19 cellular contexts compared by ENCODE assay signal in genomic region chr7:28960071-28960840, GRCh38. TPM values are rescaled to one million over a fixed set of nuclear protein-coding genes. Genes with fewer than 3 reads are reported as not detected.
DNase-seq lines count a peak whose midpoint lies in the region; ATAC-seq, FAIRE-seq and TF ChIP-seq lines count a peak whose summit lies in the region.
"Had no signal": no experiment of that assay in that cellular context is flagged by ENCODE, and none has a peak within 500 bp of the region (broad histone marks: within the 10 kb centered on the region; RNA-seq: fewer than 3 reads in every experiment).

No MANE protein-coding gene starts in this region.

- H3K36me3 ChIP-seq in HCT116 (ENCODE audit: control insufficient read depth in 1 of 2, insufficient read depth in 2 of 2, low read length in 2 of 2), result no peaks in the 10 kb centered on the region
- H3K36me3 ChIP-seq in H1 (ENCODE audit: control insufficient read depth in 2 of 4, insufficient read depth in 4 of 4, low read length in 3 of 4), result no peaks in the 10 kb centered on the region
- no peaks in the 10 kb centered on the region for H3K36me3 ChIP-seq in suprapubic skin

- FAIRE-seq in H1 (lab: Jason Lieb, UNC), result no peak
- FAIRE-seq: A549, G401.6, GM19239 had no signal

- H3K18ac ChIP-seq in H1 (ENCODE audit: extremely low read depth, low read length), result no peak overlapping the region

- H4K8ac ChIP-seq in H1 (ENCODE audit: extremely low read depth, insufficient read depth, low read length), result no peak overlapping the region

- H3K27ac ChIP-seq in HCT116 (ENCODE audit: low read depth, low read length) (no peak overlapping the region), H1 (ENCODE audit: low read depth, low read length) (no peak overlapping the region), suprapubic skin (peak overlapping the region; percentile 4)
- H3K27ac ChIP-seq: A549, SJSA1 had no signal

- H2BK5ac ChIP-seq in H1 (ENCODE audit: low read depth, low read length), result no peak overlapping the region

- H3K9me2 ChIP-seq in HCT116 (ENCODE audit: insufficient read depth), result no peaks in the 10 kb centered on the region

- H2BK20ac ChIP-seq in H1 (ENCODE audit: low read length), result no peak overlapping the region

- no peaks in the 10 kb centered on the region for H3K79me2 ChIP-seq in HCT116 (ENCODE audit: insufficient read depth, low read length)
- H3K79me2 ChIP-seq in H1 (ENCODE audit: control insufficient read depth in 1 of 2, insufficient read depth in 2 of 2, low read length in 2 of 2), result no peaks in the 10 kb centered on the region

- POLR2A ChIA-PET in HCT116 (lab: Charles Lee), result no interaction called here
- POLR2A ChIA-PET in H1 (lab: Charles Lee; ENCODE audit: partially characterized antibody), result interaction anchor here (1.4 to 1.5 kb wide), 2 partner anchors 10 to 34 kb away, joined by 3 to 5 read pairs; no protein-coding TSS in a partner anchor

- H3K4me1 Mint-ChIP-seq in progenitor cell of endocrine pancreas (ENCODE audit: low read depth), result peaks cover 4% of the 10 kb centered on the region

- no peak overlapping the region for H3K56ac ChIP-seq in H1 (replicated peaks; ENCODE audit: insufficient read length, low read depth, low read length)

- intact Hi-C loops in HCT116 (cut with micrococcal nuclease), result no loop called here

- peaks cover 47% of the 10 kb centered on the region for H3K27me3 Mint-ChIP-seq in progenitor cell of endocrine pancreas

- ATAC-seq in HCT116 (0 out of 2 replicates have a peak, but pooled peaks have one; percentile 27), HG03280 (IDR thresholded peaks at IDR 0.05; ENCODE audit: unreplicated experiment) (no peak)
- ATAC-seq: A549 had no signal

- H3K79me1 ChIP-seq in H1 (ENCODE audit: low read depth, low read length), result no peaks in the 10 kb centered on the region

- TF ChIP-seq POLR2A in HCT116 (IDR thresholded peaks at IDR 0.05; ENCODE audit: borderline replicate concordance, extremely low read depth, insufficient read depth, insufficient read length), result no peak
- TF ChIP-seq POLR2A in H1 (IDR thresholded peaks at IDR 0.05; ENCODE audit: control extremely low read depth in 1 of 2, low read depth in 2 of 2, low read length in 2 of 2), result no peak
- no peak for TF ChIP-seq POLR2A in suprapubic skin (IDR thresholded peaks at IDR 0.05)

- H3K4me2 ChIP-seq in HCT116 (ENCODE audit: low read length) (no peak overlapping the region), H1 (ENCODE audit: insufficient read depth in 1 of 2, low read depth in 2 of 2, low read length in 2 of 2) (no peak overlapping the region)
- H3K4me2 ChIP-seq: A549 had no signal

- H3K14ac ChIP-seq in H1 (ENCODE audit: insufficient read length), result no peak overlapping the region

- TF ChIP-seq RAD21 in HCT116 (IDR thresholded peaks at IDR 0.05; ENCODE audit: low read depth) (no peak), H1 (IDR thresholded peaks at IDR 0.05 in 1 of 2, conservative IDR thresholded peaks at IDR 0.05 in 1 of 2; ENCODE audit: low read depth in 2 of 2, low read length in 2 of 2) (no peak)

- TF ChIP-seq EP300 in H1 (IDR thresholded peaks at IDR 0.05; ENCODE audit: borderline replicate concordance in 1 of 2, low read depth in 2 of 2, low read length in 2 of 2) (no peak), suprapubic skin (IDR thresholded peaks at IDR 0.05) (no peak)

- H2BK15ac ChIP-seq in H1 (ENCODE audit: low read length), result peak overlapping the region; percentile 61; the same call in 1 of the 2 replicates

- H3K4me3 Mint-ChIP-seq in progenitor cell of endocrine pancreas (ENCODE audit: low read depth), result no peak overlapping the region

- RAD21 ChIA-PET in HCT116 (lab: Charles Lee; ENCODE audit: low non-redundant PET in 1 of 2, low total read pairs in 2 of 2, uncharacterized antibody in 2 of 2, unreplicated experiment in 2 of 2), result no interaction called here

- DNase-seq in SIG-M5 treated with dmso at 0.1 percent for 504 hours (lab: John Stamatoyannopoulos, UW; ENCODE audit: unreplicated experiment) (peak; percentile 26), SIG-M5 (lab: John Stamatoyannopoulos, UW) (no peak), HCT116 (ENCODE audit: low read depth, low spot score) (no peak), H1 (ENCODE audit: low read depth in 1 of 2, low spot score in 2 of 2) (no peak), suprapubic skin (ENCODE audit: low spot score in 2 of 2) (no peak), progenitor cell of endocrine pancreas (ENCODE audit: low spot score, unreplicated experiment) (no peak), NCI-H82 (lab: John Stamatoyannopoulos, UW) (no peak)
- DNase-seq: COR-L47, Karpas-422, NCI-H1417 treated with DMSO at 0.1 percent for 48 hours, NCI-H2081 treated with DMSO at 0.1 percent for 48 hours, NCI-H345, SW 1271 had no signal

- H3K27ac Mint-ChIP-seq in progenitor cell of endocrine pancreas, result no peak overlapping the region
- H3K27ac Mint-ChIP-seq: CD14-positive monocyte had no signal

- H2BK120ac ChIP-seq in H1 (replicated peaks; ENCODE audit: low read depth, low read length), result no peak overlapping the region

- H2BK12ac ChIP-seq in H1 (ENCODE audit: low read depth, low read length), result 0 out of 2 replicates have a peak overlapping the region, but pooled peaks have one; percentile 6

- H4K20me1 ChIP-seq in HCT116 (ENCODE audit: insufficient read depth), result no peaks in the 10 kb centered on the region
- peaks cover 0 to 3% of the 10 kb centered on the region in 2 experiments for H4K20me1 ChIP-seq in H1 (replicated peaks in 1 of 2; ENCODE audit: control insufficient read depth in 1 of 2, insufficient read depth in 2 of 2, low read length in 2 of 2)

- no peak overlapping the region for H4K91ac ChIP-seq in H1 (replicated peaks; ENCODE audit: insufficient read length, low read length)

- TF ChIP-seq CTCF in HCT116 (IDR thresholded peaks at IDR 0.05 in 2 of 3, conservative IDR thresholded peaks at IDR 0.05 in 1 of 3; ENCODE audit: borderline replicate concordance in 1 of 3, insufficient read depth in 1 of 3, low read depth in 2 of 3, low read length in 2 of 3) (no peak), H1 (IDR thresholded peaks at IDR 0.05; ENCODE audit: control extremely low read depth in 1 of 3, insufficient read depth in 1 of 3, low read depth in 1 of 3, low read length in 3 of 3) (no peak), suprapubic skin (IDR thresholded peaks at IDR 0.05) (no peak), progenitor cell of endocrine pancreas (IDR thresholded peaks at IDR 0.05; ENCODE audit: unreplicated experiment) (no peak)

- H3K9ac ChIP-seq in HCT116 (ENCODE audit: low read length), result no peak overlapping the region
- no peak overlapping the region for H3K9ac ChIP-seq in H1 (replicated peaks in 1 of 4; ENCODE audit: extremely low read depth in 1 of 4, low read depth in 3 of 4, low read length in 3 of 4)

- H3K4me1 ChIP-seq in HCT116 (ENCODE audit: control insufficient read depth in 1 of 2, insufficient read depth in 2 of 2, low read length in 2 of 2) (no peaks in the 10 kb centered on the region), H1 (replicated peaks in 1 of 4; ENCODE audit: control insufficient read depth in 3 of 4, insufficient read depth in 4 of 4, low read length in 3 of 4) (peaks cover 6 to 25% (median 21%) of the 10 kb centered on the region in 4 experiments), suprapubic skin (peaks cover 39% of the 10 kb centered on the region)

- peaks cover 27% of the 10 kb centered on the region for H3K23me2 ChIP-seq in H1 (ENCODE audit: low read depth, low read length)

- H3K9me3 Mint-ChIP-seq in progenitor cell of endocrine pancreas (ENCODE audit: low read depth), result no peaks in the 10 kb centered on the region

- H3K9me3 ChIP-seq in HCT116 (ENCODE audit: control insufficient read depth in 1 of 2, insufficient read depth in 1 of 2, low read depth in 1 of 2, low read length in 2 of 2) (no peaks in the 10 kb centered on the region), H1 (ENCODE audit: insufficient read depth in 2 of 2, low read depth in 1 of 2, low read length in 1 of 2) (no peaks in the 10 kb centered on the region), suprapubic skin (no peaks in the 10 kb centered on the region)
- H3K9me3 ChIP-seq: A549 had no signal

- H3K27me3 ChIP-seq in HCT116 (ENCODE audit: insufficient read depth, low read length) (no peaks in the 10 kb centered on the region; the same call in 1 of the 2 replicates), H1 (replicated peaks in 1 of 4; ENCODE audit: control insufficient read depth in 3 of 4, extremely low read depth in 1 of 4, insufficient read depth in 3 of 4, low read length in 3 of 4) (peaks cover 11 to 45% (median 36%) of the 10 kb centered on the region in 4 experiments), suprapubic skin (peaks cover 13% of the 10 kb centered on the region)

- CTCF ChIA-PET in HCT116 (lab: Charles Lee) (interaction anchor here (1.2 kb wide), 1 partner anchor 33 kb away, joined by 3 read pairs; no protein-coding TSS in a partner anchor), H1 (lab: Charles Lee; ENCODE audit: partially characterized antibody) (interaction anchor here (0.5 to 34.2 kb wide), 12 partner anchors 11 to 578 kb away, joined by 3 to 576 read pairs (median 4); no protein-coding TSS in a partner anchor)

- H4K5ac ChIP-seq in H1 (ENCODE audit: insufficient read length, low read depth, low read length), result no peak overlapping the region

- no peak overlapping the region for H3K4ac ChIP-seq in H1 (replicated peaks; ENCODE audit: insufficient read length, low read depth, low read length)

- H3K23ac ChIP-seq in H1 (ENCODE audit: insufficient read length), result no peak overlapping the region

- H3K4me3 ChIP-seq in HCT116 (replicated peaks in 1 of 2; ENCODE audit: low read depth in 1 of 2, low read length in 2 of 2) (no peak overlapping the region), H1 (ENCODE audit: extremely low read depth in 1 of 4, insufficient read depth in 2 of 4, low read depth in 3 of 4, low read length in 4 of 4) (no peak overlapping the region), suprapubic skin (no peak overlapping the region)
- H3K4me3 ChIP-seq: A549, SJSA1 had no signal

- no peaks in the 10 kb centered on the region for H3K36me3 Mint-ChIP-seq in progenitor cell of endocrine pancreas (ENCODE audit: insufficient read depth)

- 78% methylated on average over 7 of the region's 7 CpGs; no CpG with 5 or more reads in 1 of the 2 experiments for WGBS in H1 (ENCODE audit: extremely low coverage in 1 of 2, insufficient coverage in 1 of 2, insufficient read length in 1 of 2, insufficient replicate concordance in 2 of 2, low coverage in 1 of 2, low lambda C conversion rate in 2 of 2, missing lambda C conversion rate in 1 of 2), 2 experiments
- WGBS in suprapubic skin, result 70% methylated on average over 7 of the region's 7 CpGs

- no peak overlapping the region for H2AK5ac ChIP-seq in H1 (ENCODE audit: low read depth, low read length)

- no TSS peak for BruUV-seq in HCT116 (replicated peaks; lab: Mats Ljungman, UMichigan)

- H2AFZ ChIP-seq in HCT116 (ENCODE audit: low read depth, low read length, poor library complexity, severe bottlenecking) (no peak overlapping the region), H1 (ENCODE audit: low read length) (no peak overlapping the region)

RNA-seq across cellular contexts. Expression of gene TRIL, which starts 2.1 kb away (rescaled TPM):
- not detected for total RNA-seq in HCT116 (2021; ENCODE audit: unreplicated experiment)
- polyA plus RNA-seq in HCT116 (2012), result not detected in 2 replicates
- total RNA-seq in H1 (2021; fragmentation: NEBNext Ultra II Directional; extraction: Animal tissue kit (Norgen Biotek cat#: 25700)), result 5.5 and 5.8 TPM in 2 replicates
- polyA plus RNA-seq in H1 (2011; rRNA removed), result 3.9 and 4.9 TPM in 2 replicates
- polyA plus RNA-seq in H1 (2011; cell fraction: cytosol; rRNA removed), result 3.8 TPM
- polyA plus RNA-seq in H1 (2011; cell fraction: nucleus; rRNA removed), result 3.8 TPM
- 2.7 to 5.3 TPM (median 4.3 TPM) in 4 replicates for polyA plus RNA-seq in H1 (2012, experiment 1 of 2)
- polyA plus RNA-seq in H1 (2012, experiment 2 of 2), result 3.1 TPM
- 5.8 TPM for polyA plus RNA-seq in H1 (2013, experiment 1 of 2)
- 5.7 TPM for polyA plus RNA-seq in H1 (2013, experiment 2 of 2)
- 2.6 and 3.0 TPM in 2 replicates for polyA minus RNA-seq in H1 (2011; rRNA and poly(A)+ RNA removed)
- polyA minus RNA-seq in H1 (2011; cell fraction: cytosol; rRNA and poly(A)+ RNA removed), result 5.1 TPM
- polyA minus RNA-seq in H1 (2011; cell fraction: nucleus; rRNA and poly(A)+ RNA removed), result 5.2 TPM
- total RNA-seq in suprapubic skin, result 1 to 10 TPM; 1.4 to 6.0 (median 2.9) TPM
- 8.0 and 9.3 TPM in 2 replicates for total RNA-seq in progenitor cell of endocrine pancreas
- polyA plus RNA-seq: A549, CD14-positive monocyte had no signal
